Comparison of ENCODE assay signal across 16 cellular contexts in the genomic region with DNA sequence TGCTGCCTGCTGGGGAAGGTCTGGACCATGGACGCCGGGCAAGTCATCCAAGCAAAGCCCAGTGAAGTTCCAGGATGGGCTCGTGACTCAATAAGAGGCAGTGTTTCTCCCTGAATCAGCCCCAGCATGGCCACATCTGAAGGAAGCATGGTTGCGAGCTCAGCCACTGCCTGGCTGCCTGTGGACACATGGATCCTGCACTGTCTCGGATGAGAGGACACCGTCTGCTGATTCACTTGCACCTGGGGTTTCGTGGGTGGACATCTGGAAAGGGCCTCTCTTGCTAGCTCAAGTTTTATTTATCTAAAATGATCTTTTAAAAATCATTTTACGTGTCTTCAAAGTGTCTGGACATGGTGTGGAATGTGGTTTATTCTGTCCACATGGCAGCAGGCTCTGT.
DNase-seq lines count a peak whose midpoint lies in the region; ATAC-seq and TF ChIP-seq lines count a peak whose summit lies in the region.
"Had no signal": no experiment of that assay in that cellular context is flagged by ENCODE, and none has a peak within 500 bp of the region (broad histone marks: within the 10 kb centered on the region; RNA-seq: fewer than 3 reads in every experiment).

No MANE protein-coding gene starts in this region.

- POLR2A ChIA-PET in SK-N-SH (lab: Yijun Ruan, JAX): no interaction called here

- TF ChIP-seq EP300 in SK-N-SH (IDR thresholded peaks at IDR 0.05; ENCODE audit: borderline replicate concordance in 1 of 2, low read depth in 1 of 2, low read length in 1 of 2): peak in 1 of 2 experiments; percentile 36; a peak in 1 of 4 replicates

- intact Hi-C loops in left colon (cut with DNase I, micrococcal nuclease): no loop called here

- H3K36me3 ChIP-seq in SK-N-SH (replicated peaks in 1 of 2; ENCODE audit: control insufficient read depth in 1 of 2, insufficient read depth in 2 of 2, low read length in 1 of 2): no peaks in the 10 kb centered on the region
- no peaks in the 10 kb centered on the region for H3K36me3 ChIP-seq in brain microvascular endothelial cell (replicated peaks)
- H3K36me3 ChIP-seq in kidney epithelial cell (ENCODE audit: control insufficient read depth, insufficient read depth, low read length): no peaks in the 10 kb centered on the region
- no peaks in the 10 kb centered on the region for H3K36me3 ChIP-seq in thymus (ENCODE audit: control insufficient read depth, insufficient read depth)
- H3K36me3 ChIP-seq: esophagus squamous epithelium, right atrium auricular region, suprapubic skin had no signal

- H3K4me2 ChIP-seq in SK-N-SH: no peak overlapping the region

- H2AFZ ChIP-seq in SK-N-SH (ENCODE audit: low read depth): no peak overlapping the region

- TF ChIP-seq CTCF in SK-N-SH (IDR thresholded peaks at IDR 0.05) (no peak), brain microvascular endothelial cell (IDR thresholded peaks at IDR 0.05; ENCODE audit: low read depth, low read length, missing control alignments) (no peak), kidney epithelial cell (IDR thresholded peaks at IDR 0.05; ENCODE audit: insufficient read depth, low read length, poor library complexity, severe bottlenecking) (no peak)

- H3K79me2 ChIP-seq in SK-N-SH (ENCODE audit: insufficient read depth): no peaks in the 10 kb centered on the region

- H3K27me3 ChIP-seq in SK-N-SH (ENCODE audit: insufficient read depth): no peaks in the 10 kb centered on the region
- H3K27me3 ChIP-seq in brain microvascular endothelial cell (replicated peaks): no peaks in the 10 kb centered on the region
- H3K27me3 ChIP-seq in kidney epithelial cell (ENCODE audit: control insufficient read depth, insufficient read depth, low read length): no peaks in the 10 kb centered on the region
- no peaks in the 10 kb centered on the region for H3K27me3 ChIP-seq in thymus (ENCODE audit: control insufficient read depth, insufficient read depth)
- H3K27me3 ChIP-seq: esophagus squamous epithelium, right atrium auricular region, suprapubic skin had no signal

- H3K9ac ChIP-seq in SK-N-SH: no peak overlapping the region

- H3K27ac ChIP-seq in SK-N-SH (ENCODE audit: low read depth in 2 of 2, low read length in 1 of 2): 0 out of 4 replicates have a peak overlapping the region, but pooled peaks of 1 of the 2 experiments have one; percentile 7
- H3K27ac ChIP-seq in brain microvascular endothelial cell: peak overlapping the region; percentile 26
- peak overlapping the region; percentile 75 for H3K27ac ChIP-seq in thymus (ENCODE audit: low read depth)
- H3K27ac ChIP-seq: 22Rv1, right atrium auricular region, suprapubic skin had no signal

- peaks cover 28% of the 10 kb centered on the region for H3F3A ChIP-seq in SK-N-SH (replicated peaks; ENCODE audit: insufficient read depth)

- in situ Hi-C loops in brain microvascular endothelial cell (cut with HindIII; ENCODE audit: low pct_ligation_motif_present, low sequenced_read_pairs): no loop called here

- H4K20me1 ChIP-seq in SK-N-SH (ENCODE audit: insufficient read depth): no peaks in the 10 kb centered on the region

- 81% methylated on average over 8 of the region's 8 CpGs for WGBS in SK-N-SH (ENCODE audit: low lambda C conversion rate)
- WGBS in thymus: 88% methylated on average over 8 of the region's 8 CpGs

- no peaks in the 10 kb centered on the region for H3K9me2 ChIP-seq in SK-N-SH

- TF ChIP-seq RAD21 in SK-N-SH (IDR thresholded peaks at IDR 0.05; ENCODE audit: low read length): no peak

- H3K4me3 ChIP-seq in SK-N-SH (ENCODE audit: low read depth in 2 of 2, low read length in 1 of 2) (no peak overlapping the region), brain microvascular endothelial cell (ENCODE audit: low read depth, low read length) (no peak overlapping the region), kidney epithelial cell (ENCODE audit: low read depth, low read length) (no peak overlapping the region), thymus (ENCODE audit: low read length) (no peak overlapping the region)
- H3K4me3 ChIP-seq: esophagus squamous epithelium, right atrium auricular region, suprapubic skin had no signal

- H3K9me3 ChIP-seq in SK-N-SH (no peaks in the 10 kb centered on the region), thymus (ENCODE audit: control insufficient read depth) (no peaks in the 10 kb centered on the region)
- H3K9me3 ChIP-seq: esophagus squamous epithelium, right atrium auricular region, suprapubic skin had no signal

- H3K4me1 ChIP-seq in SK-N-SH (ENCODE audit: control insufficient read depth in 1 of 2, insufficient read depth in 2 of 2, low read depth in 1 of 2, low read length in 1 of 2) (peaks cover 0 to 33% of the 10 kb centered on the region in 2 experiments; a peak in 2 of 4 replicates), thymus (ENCODE audit: control insufficient read depth, insufficient read depth, low read length) (no peaks in the 10 kb centered on the region)
- H3K4me1 ChIP-seq: esophagus squamous epithelium, right atrium auricular region had no signal

- DNase-seq in SK-N-SH (no peak), brain microvascular endothelial cell (peak; percentile 48), kidney epithelial cell (ENCODE audit: low read depth) (peak; percentile 98), left colon (no peak), UCSD-AML1 (lab: John Stamatoyannopoulos, UW; ENCODE audit: unreplicated experiment) (no peak), T-helper 2 cell (no peak)
- DNase-seq: activated CD4-positive, alpha-beta T cell treated with anti-CD3 and anti-CD28 coated beads, Interleukin-2, amount 50 U/mL, for 4 hours; esophagus squamous epithelium; NCI-H1048; NCI-H446; OCI-M1 had no signal

- CTCF ChIA-PET in SK-N-SH (lab: Yijun Ruan, JAX): interaction anchor here (1.5 kb wide), 1 partner anchor 16 kb away, joined by 3 read pairs; no protein-coding TSS in a partner anchor

- no peak for ATAC-seq in SK-N-SH treated with all-trans-retinoic acid at 6 μM for 48 hours
- ATAC-seq in left colon: no peak

TF ChIP-seq in SK-N-SH, 30 proteins besides CTCF, POLR2A, EP300 and RAD21:
- no peak for TF ChIP-seq RCOR1 (IDR thresholded peaks at IDR 0.05; ENCODE audit: low read length)
- peak; percentile 88 for TF ChIP-seq TCF12 (IDR thresholded peaks at IDR 0.05)
- TF ChIP-seq, protein P1, sequence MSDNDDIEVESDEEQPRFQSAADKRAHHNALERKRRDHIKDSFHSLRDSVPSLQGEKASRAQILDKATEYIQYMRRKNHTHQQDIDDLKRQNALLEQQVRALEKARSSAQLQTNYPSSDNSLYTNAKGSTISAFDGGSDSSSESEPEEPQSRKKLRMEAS (IDR thresholded peaks at IDR 0.05; ENCODE audit: low read depth): peak; percentile 61; the same call in 1 of the 2 replicates
- TF ChIP-seq FOSL2 (IDR thresholded peaks at IDR 0.05; ENCODE audit: borderline replicate concordance, low read depth): peak; percentile 31; the same call in 1 of the 2 replicates
TF ChIP-seq in SK-N-SH: peak in this region for 3.

TF ChIP-seq in SK-N-SH treated with all-trans-retinoic acid at 6 μM for 48 hours, 23 proteins besides CTCF, POLR2A, EP300 and RAD21 (continues in another document):
- TF ChIP-seq ZNF70 (CRISPR knock-in tag; IDR thresholded peaks at IDR 0.05): no peak
- TF ChIP-seq ZFP30 (CRISPR knock-in tag; IDR thresholded peaks at IDR 0.05): no peak
- no peak for TF ChIP-seq ZNF565 (CRISPR knock-in tag; conservative IDR thresholded peaks at IDR 0.05; ENCODE audit: low read depth)
- TF ChIP-seq, protein P2, sequence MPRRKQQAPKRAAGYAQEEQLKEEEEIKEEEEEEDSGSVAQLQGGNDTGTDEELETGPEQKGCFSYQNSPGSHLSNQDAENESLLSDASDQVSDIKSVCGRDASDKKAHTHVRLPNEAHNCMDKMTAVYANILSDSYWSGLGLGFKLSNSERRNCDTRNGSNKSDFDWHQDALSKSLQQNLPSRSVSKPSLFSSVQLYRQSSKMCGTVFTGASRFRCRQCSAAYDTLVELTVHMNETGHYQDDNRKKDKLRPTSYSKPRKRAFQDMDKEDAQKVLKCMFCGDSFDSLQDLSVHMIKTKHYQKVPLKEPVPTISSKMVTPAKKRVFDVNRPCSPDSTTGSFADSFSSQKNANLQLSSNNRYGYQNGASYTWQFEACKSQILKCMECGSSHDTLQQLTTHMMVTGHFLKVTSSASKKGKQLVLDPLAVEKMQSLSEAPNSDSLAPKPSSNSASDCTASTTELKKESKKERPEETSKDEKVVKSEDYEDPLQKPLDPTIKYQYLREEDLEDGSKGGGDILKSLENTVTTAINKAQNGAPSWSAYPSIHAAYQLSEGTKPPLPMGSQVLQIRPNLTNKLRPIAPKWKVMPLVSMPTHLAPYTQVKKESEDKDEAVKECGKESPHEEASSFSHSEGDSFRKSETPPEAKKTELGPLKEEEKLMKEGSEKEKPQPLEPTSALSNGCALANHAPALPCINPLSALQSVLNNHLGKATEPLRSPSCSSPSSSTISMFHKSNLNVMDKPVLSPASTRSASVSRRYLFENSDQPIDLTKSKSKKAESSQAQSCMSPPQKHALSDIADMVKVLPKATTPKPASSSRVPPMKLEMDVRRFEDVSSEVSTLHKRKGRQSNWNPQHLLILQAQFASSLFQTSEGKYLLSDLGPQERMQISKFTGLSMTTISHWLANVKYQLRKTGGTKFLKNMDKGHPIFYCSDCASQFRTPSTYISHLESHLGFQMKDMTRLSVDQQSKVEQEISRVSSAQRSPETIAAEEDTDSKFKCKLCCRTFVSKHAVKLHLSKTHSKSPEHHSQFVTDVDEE (CRISPR knock-in tag; IDR thresholded peaks at IDR 0.05): no peak
- TF ChIP-seq, protein P3, sequence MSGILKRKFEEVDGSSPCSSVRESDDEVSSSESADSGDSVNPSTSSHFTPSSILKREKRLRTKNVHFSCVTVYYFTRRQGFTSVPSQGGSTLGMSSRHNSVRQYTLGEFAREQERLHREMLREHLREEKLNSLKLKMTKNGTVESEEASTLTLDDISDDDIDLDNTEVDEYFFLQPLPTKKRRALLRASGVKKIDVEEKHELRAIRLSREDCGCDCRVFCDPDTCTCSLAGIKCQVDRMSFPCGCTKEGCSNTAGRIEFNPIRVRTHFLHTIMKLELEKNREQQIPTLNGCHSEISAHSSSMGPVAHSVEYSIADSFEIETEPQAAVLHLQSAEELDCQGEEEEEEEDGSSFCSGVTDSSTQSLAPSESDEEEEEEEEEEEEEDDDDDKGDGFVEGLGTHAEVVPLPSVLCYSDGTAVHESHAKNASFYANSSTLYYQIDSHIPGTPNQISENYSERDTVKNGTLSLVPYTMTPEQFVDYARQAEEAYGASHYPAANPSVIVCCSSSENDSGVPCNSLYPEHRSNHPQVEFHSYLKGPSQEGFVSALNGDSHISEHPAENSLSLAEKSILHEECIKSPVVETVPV (CRISPR knock-in tag; IDR thresholded peaks at IDR 0.05): no peak
- no peak for TF ChIP-seq ARNTL (CRISPR knock-in tag; IDR thresholded peaks at IDR 0.05; ENCODE audit: borderline replicate concordance, low read depth)
- no peak for TF ChIP-seq ZNF8 (CRISPR knock-in tag; IDR thresholded peaks at IDR 0.05)

Comparison
In these comparisons a context has a peak if more than half of its experiments do, and no peak if none do; other contexts are left out.
1. DNase-seq: peak in brain microvascular endothelial cell (single experiment) and kidney epithelial cell (single experiment); none in SK-N-SH (single experiment), left colon (0 of 2), UCSD-AML1 (single experiment) and T-helper 2 cell (0 of 5).